18 cellular contexts compared by ENCODE assay signal in genomic region chr1:110062612-110063011, GRCh38. TPM values are rescaled to one million over a fixed set of nuclear protein-coding genes. Genes with fewer than 3 reads are reported as not detected.
A peak's percentile ranks its signal among the peaks of the same experiment; 100 is the strongest.
DNase-seq lines count a peak whose midpoint lies in the region; ATAC-seq and TF ChIP-seq lines count a peak whose summit lies in the region.
"Had no signal": no experiment of that assay in that cellular context is flagged by ENCODE, and none has a peak within 500 bp of the region (broad histone marks: within the 10 kb centered on the region; RNA-seq: fewer than 3 reads in every experiment).

No MANE protein-coding gene starts in this region.

- H3K9ac ChIP-seq in SK-N-MC (ENCODE audit: insufficient read length): no peak overlapping the region

- ATAC-seq in upper lobe of right lung (no peak), GM21367 (IDR thresholded peaks at IDR 0.05; ENCODE audit: unreplicated experiment) (no peak)

- WGBS in testis, 2 donors: 88 to 95% methylated on average over 2 of the region's 2 CpGs

- H3K27me3 ChIP-seq in upper lobe of right lung (peaks cover 10% of the 10 kb centered on the region), testis (no peaks in the 10 kb centered on the region)

- TF ChIP-seq CTCF in upper lobe of right lung (IDR thresholded peaks at IDR 0.05) (no peak), testis (IDR thresholded peaks at IDR 0.05) (no peak)

- H3K36me3 ChIP-seq in SK-N-MC (ENCODE audit: insufficient read depth, low read length): peaks cover 27% of the 10 kb centered on the region; the same call in 1 of the 2 replicates
- H3K36me3 ChIP-seq in upper lobe of right lung: peaks cover 5% of the 10 kb centered on the region
- H3K36me3 ChIP-seq in testis (ENCODE audit: low read depth, missing control alignments): no peaks in the 10 kb centered on the region

- H3K27ac ChIP-seq in SK-N-MC (peak overlapping the region; percentile 46; the same call in 1 of the 2 replicates), upper lobe of right lung (no peak overlapping the region), testis (no peak overlapping the region)
- H3K27ac ChIP-seq: 22Rv1 had no signal

- H3K9me3 ChIP-seq in SK-N-MC (ENCODE audit: low read depth, low read length) (no peaks in the 10 kb centered on the region), upper lobe of right lung (no peaks in the 10 kb centered on the region), testis (no peaks in the 10 kb centered on the region)

- TF ChIP-seq POLR2A in testis (IDR thresholded peaks at IDR 0.05): no peak

- no peak overlapping the region for H3K4me3 ChIP-seq in SK-N-MC
- H3K4me3 ChIP-seq in upper lobe of right lung: no peak overlapping the region
- no peak overlapping the region for H3K4me3 ChIP-seq in testis

- H3K4me1 ChIP-seq in upper lobe of right lung: no peaks in the 10 kb centered on the region
- peaks cover 4% of the 10 kb centered on the region for H3K4me1 ChIP-seq in testis

- intact Hi-C loops in upper lobe of right lung (cut with DNase I): no loop called here
- intact Hi-C loops in testis (cut with DNase I; ENCODE audit: low total_unique reads): no loop called here

- DNase-seq in NCI-H146 (lab: John Stamatoyannopoulos, UW) (peak; percentile 3), NCI-H146 treated with DMSO at 0.1 percent for 48 hours (lab: John Stamatoyannopoulos, UW; ENCODE audit: unreplicated experiment) (no peak), SK-N-MC (ENCODE audit: low read depth, low spot score) (no peak), islet precursor cell (peak; percentile 72), upper lobe of right lung (peak; percentile 7), NCI-H226 (no peak), testis (no peak)
- DNase-seq: C1 segment of cervical spinal cord; Calu3; CD4-positive, alpha-beta T cell; DMS 273 treated with DMSO at 0.1 percent for 48 hours; DMS79; GDM1; GOT3; H9 had no signal

RNA-seq across cellular contexts. Expression of gene ALX3, which starts 7.9 kb away (rescaled TPM):
- not detected for total RNA-seq in upper lobe of right lung
- total RNA-seq in testis: under 1 TPM; 0.31 to 0.79 TPM
- polyA plus RNA-seq in testis (ENCODE audit: insufficient read depth, low read depth, low replicate concordance): 0.49 TPM
- total RNA-seq: Calu3; CD4-positive, alpha-beta T cell; H9 had no signal

RNA-seq across cellular contexts. Expression of gene STRIP1, which starts 28.2 kb away (rescaled TPM):
- 35.6 TPM for total RNA-seq in upper lobe of right lung
- 100 to 1,000 TPM in 1 of 2 donors, 10 to 100 TPM in 1; 85.8 to 103 TPM for total RNA-seq in testis
- polyA plus RNA-seq in testis (ENCODE audit: insufficient read depth, low read depth, low replicate concordance): 49.9 TPM

RNA-seq across cellular contexts. Expression of gene UBL4B, which starts 49.6 kb away (rescaled TPM):
- not detected for total RNA-seq in upper lobe of right lung
- total RNA-seq in testis: 10 to 100 TPM; 34.1 to 95.5 TPM
- 105 TPM for polyA plus RNA-seq in testis (ENCODE audit: insufficient read depth, low read depth, low replicate concordance)
- total RNA-seq: A673; Calu3; CD4-positive, alpha-beta T cell; H9 had no signal

Comparison
In these comparisons a context has a peak if more than half of its experiments do, and no peak if none do; other contexts are left out.
1. DNase-seq: peak in NCI-H146 (single experiment), islet precursor cell (single experiment) and upper lobe of right lung (single experiment); none in NCI-H146 treated with DMSO at 0.1 percent for 48 hours (single experiment), SK-N-MC (single experiment), NCI-H226 (single experiment) and testis (single experiment).
2. RNA of gene UBL4B, which starts 49.6 kb away (total RNA-seq): 34.1 to 95.5 TPM in testis; not detected in upper lobe of right lung (single experiment); every median in the first group is over 10 times any median in the second.